In the genomic region with DNA sequence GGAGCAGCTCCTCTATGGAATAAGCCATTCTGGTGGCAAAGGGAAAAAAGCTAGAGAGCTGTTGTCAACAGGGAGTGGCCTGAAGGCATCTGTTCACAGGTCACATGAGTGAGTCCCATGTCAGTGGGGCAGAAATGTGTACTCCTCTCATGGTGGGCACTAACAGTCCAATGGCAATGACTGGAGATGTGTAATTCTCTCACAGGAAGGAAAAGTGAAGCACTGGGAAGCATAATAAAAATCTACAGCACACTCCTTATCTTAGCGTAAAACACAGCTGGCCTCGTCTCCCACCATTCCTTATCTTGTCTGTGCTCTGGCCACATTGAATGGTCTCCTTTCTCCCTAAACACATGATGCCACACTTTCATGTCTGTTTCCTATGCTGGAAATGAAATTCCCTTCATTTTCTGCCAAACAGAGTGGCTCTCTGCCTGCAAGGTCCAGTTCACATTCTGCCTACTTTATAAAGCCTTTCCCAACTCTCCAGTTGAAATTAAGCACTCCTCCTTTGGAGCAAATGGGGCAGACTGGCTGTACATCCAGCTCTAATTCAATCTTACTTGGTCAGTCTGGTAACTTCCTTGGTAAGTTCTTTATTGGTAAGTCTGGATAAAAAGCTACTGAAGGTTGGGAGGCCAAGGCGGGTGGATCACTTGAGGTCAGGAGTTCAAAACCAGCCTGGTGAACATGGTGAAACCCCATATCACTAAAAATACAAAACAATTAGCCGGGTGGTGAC, we compare ENCODE assay signal across 1 cellular context.
TF ChIP-seq lines count a peak whose summit lies in the region.

No MANE protein-coding gene starts in this region.

TF ChIP-seq in K562, 482 proteins besides CTCF, POLR2A, EP300 and RAD21 (continued from another document and continues in another):
- TF ChIP-seq, protein P1, sequence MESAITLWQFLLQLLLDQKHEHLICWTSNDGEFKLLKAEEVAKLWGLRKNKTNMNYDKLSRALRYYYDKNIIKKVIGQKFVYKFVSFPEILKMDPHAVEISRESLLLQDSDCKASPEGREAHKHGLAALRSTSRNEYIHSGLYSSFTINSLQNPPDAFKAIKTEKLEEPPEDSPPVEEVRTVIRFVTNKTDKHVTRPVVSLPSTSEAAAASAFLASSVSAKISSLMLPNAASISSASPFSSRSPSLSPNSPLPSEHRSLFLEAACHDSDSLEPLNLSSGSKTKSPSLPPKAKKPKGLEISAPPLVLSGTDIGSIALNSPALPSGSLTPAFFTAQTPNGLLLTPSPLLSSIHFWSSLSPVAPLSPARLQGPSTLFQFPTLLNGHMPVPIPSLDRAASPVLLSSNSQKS (CRISPR knock-in tag; IDR thresholded peaks at IDR 0.05), result no peak
- TF ChIP-seq, protein P2, sequence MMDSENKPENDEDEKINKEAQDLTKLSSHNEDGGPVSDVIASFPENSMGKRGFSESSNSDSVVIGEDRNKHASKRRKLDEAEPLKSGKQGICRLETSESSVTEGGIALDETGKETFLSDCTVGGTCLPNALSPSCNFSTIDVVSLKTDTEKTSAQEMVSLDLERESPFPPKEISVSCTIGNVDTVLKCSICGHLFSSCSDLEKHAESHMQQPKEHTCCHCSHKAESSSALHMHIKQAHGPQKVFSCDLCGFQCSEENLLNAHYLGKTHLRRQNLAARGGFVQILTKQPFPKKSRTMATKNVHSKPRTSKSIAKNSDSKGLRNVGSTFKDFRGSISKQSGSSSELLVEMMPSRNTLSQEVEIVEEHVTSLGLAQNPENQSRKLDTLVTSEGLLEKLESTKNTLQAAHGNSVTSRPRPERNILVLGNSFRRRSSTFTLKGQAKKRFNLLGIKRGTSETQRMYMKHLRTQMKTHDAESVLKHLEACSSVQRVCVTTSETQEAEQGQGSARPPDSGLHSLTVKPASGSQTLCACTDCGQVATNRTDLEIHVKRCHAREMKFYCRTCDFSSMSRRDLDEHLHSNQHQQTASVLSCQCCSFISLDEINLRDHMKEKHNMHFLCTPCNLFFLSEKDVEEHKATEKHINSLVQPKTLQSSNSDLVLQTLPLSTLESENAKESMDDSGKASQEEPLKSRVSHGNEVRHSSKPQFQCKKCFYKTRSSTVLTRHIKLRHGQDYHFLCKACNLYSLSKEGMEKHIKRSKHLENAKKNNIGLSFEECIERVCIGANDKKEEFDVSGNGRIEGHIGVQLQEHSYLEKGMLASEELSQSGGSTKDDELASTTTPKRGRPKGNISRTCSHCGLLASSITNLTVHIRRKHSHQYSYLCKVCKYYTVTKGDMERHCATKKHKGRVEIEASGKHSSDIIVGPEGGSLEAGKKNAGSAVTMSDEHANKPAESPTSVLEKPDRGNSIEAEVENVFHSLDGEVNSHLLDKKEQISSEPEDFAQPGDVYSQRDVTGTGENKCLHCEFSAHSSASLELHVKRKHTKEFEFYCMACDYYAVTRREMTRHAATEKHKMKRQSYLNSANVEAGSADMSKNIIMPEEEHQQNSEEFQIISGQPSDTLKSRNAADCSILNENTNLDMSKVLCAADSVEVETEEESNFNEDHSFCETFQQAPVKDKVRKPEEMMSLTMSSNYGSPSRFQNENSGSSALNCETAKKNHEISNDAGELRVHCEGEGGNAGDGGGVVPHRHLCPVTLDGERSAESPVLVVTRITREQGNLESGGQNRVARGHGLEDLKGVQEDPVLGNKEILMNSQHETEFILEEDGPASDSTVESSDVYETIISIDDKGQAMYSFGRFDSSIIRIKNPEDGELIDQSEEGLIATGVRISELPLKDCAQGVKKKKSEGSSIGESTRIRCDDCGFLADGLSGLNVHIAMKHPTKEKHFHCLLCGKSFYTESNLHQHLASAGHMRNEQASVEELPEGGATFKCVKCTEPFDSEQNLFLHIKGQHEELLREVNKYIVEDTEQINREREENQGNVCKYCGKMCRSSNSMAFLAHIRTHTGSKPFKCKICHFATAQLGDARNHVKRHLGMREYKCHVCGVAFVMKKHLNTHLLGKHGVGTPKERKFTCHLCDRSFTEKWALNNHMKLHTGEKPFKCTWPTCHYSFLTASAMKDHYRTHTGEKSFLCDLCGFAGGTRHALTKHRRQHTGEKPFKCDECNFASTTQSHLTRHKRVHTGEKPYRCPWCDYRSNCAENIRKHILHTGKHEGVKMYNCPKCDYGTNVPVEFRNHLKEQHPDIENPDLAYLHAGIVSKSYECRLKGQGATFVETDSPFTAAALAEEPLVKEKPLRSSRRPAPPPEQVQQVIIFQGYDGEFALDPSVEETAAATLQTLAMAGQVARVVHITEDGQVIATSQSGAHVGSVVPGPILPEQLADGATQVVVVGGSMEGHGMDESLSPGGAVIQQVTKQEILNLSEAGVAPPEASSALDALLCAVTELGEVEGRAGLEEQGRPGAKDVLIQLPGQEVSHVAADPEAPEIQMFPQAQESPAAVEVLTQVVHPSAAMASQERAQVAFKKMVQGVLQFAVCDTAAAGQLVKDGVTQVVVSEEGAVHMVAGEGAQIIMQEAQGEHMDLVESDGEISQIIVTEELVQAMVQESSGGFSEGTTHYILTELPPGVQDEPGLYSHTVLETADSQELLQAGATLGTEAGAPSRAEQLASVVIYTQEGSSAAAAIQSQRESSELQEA (IDR thresholded peaks at IDR 0.05; ENCODE audit: low read depth), result no peak
- TF ChIP-seq ARNT (IDR thresholded peaks at IDR 0.05), result peak; percentile 93 to 94
- TF ChIP-seq ELF1 (tag; IDR thresholded peaks at IDR 0.05), result no peak
- no peak for TF ChIP-seq ZNF408 (CRISPR knock-in tag; IDR thresholded peaks at IDR 0.05; ENCODE audit: low read depth)
- TF ChIP-seq ILF3 (IDR thresholded peaks at IDR 0.05; ENCODE audit: borderline replicate concordance), result 0 out of 2 replicates have a peak, but pooled peaks have one; percentile 34
- TF ChIP-seq NUFIP1 (IDR thresholded peaks at IDR 0.05; ENCODE audit: partially characterized antibody), result peak; percentile 93
- TF ChIP-seq, protein P3, sequence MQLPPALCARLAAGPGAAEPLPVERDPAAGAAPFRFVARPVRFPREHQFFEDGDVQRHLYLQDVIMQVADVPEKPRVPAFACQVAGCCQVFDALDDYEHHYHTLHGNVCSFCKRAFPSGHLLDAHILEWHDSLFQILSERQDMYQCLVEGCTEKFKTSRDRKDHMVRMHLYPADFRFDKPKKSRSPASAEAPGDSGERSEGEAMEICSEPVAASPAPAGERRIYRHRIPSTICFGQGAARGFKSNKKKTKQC (CRISPR knock-in tag; IDR thresholded peaks at IDR 0.05), result no peak
- TF ChIP-seq TAF1 (IDR thresholded peaks at IDR 0.05; ENCODE audit: control insufficient read depth, extremely low read depth, insufficient read depth, low read length, severe bottlenecking), result no peak
- TF ChIP-seq, protein P4, sequence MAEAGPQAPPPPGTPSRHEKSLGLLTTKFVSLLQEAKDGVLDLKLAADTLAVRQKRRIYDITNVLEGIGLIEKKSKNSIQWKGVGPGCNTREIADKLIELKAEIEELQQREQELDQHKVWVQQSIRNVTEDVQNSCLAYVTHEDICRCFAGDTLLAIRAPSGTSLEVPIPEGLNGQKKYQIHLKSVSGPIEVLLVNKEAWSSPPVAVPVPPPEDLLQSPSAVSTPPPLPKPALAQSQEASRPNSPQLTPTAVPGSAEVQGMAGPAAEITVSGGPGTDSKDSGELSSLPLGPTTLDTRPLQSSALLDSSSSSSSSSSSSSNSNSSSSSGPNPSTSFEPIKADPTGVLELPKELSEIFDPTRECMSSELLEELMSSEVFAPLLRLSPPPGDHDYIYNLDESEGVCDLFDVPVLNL (CRISPR knock-in tag; IDR thresholded peaks at IDR 0.05; ENCODE audit: low read depth), result no peak
- 0 out of 2 replicates have a peak, but pooled peaks have one; percentile 11 for TF ChIP-seq HCFC1 (IDR thresholded peaks at IDR 0.05; ENCODE audit: low read depth, low read length)
- no peak for TF ChIP-seq ZFPM2 (CRISPR knock-in tag; IDR thresholded peaks at IDR 0.05)
- TF ChIP-seq, protein P5, sequence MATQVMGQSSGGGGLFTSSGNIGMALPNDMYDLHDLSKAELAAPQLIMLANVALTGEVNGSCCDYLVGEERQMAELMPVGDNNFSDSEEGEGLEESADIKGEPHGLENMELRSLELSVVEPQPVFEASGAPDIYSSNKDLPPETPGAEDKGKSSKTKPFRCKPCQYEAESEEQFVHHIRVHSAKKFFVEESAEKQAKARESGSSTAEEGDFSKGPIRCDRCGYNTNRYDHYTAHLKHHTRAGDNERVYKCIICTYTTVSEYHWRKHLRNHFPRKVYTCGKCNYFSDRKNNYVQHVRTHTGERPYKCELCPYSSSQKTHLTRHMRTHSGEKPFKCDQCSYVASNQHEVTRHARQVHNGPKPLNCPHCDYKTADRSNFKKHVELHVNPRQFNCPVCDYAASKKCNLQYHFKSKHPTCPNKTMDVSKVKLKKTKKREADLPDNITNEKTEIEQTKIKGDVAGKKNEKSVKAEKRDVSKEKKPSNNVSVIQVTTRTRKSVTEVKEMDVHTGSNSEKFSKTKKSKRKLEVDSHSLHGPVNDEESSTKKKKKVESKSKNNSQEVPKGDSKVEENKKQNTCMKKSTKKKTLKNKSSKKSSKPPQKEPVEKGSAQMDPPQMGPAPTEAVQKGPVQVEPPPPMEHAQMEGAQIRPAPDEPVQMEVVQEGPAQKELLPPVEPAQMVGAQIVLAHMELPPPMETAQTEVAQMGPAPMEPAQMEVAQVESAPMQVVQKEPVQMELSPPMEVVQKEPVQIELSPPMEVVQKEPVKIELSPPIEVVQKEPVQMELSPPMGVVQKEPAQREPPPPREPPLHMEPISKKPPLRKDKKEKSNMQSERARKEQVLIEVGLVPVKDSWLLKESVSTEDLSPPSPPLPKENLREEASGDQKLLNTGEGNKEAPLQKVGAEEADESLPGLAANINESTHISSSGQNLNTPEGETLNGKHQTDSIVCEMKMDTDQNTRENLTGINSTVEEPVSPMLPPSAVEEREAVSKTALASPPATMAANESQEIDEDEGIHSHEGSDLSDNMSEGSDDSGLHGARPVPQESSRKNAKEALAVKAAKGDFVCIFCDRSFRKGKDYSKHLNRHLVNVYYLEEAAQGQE (CRISPR knock-in tag; IDR thresholded peaks at IDR 0.05; ENCODE audit: low read depth), result 0 out of 2 replicates have a peak, but pooled peaks have one; percentile 71
- no peak; the same call in 1 of the 2 replicates for TF ChIP-seq NFXL1 (CRISPR knock-in tag; IDR thresholded peaks at IDR 0.05)
- TF ChIP-seq TCFL5 (CRISPR knock-in tag; conservative IDR thresholded peaks at IDR 0.05), result peak; percentile 14; the same call in 1 of the 2 replicates
- TF ChIP-seq MEF2D (tag; conservative IDR thresholded peaks at IDR 0.05; ENCODE audit: low read depth), result peak; percentile 77
- no peak; the same call in 1 of the 2 replicates for TF ChIP-seq ZNF23 (CRISPR knock-in tag; IDR thresholded peaks at IDR 0.05)
- TF ChIP-seq NCOA2 (IDR thresholded peaks at IDR 0.05; ENCODE audit: partially characterized antibody in 2 of 2), result peak; percentile 69 to 74
- TF ChIP-seq, protein P6, sequence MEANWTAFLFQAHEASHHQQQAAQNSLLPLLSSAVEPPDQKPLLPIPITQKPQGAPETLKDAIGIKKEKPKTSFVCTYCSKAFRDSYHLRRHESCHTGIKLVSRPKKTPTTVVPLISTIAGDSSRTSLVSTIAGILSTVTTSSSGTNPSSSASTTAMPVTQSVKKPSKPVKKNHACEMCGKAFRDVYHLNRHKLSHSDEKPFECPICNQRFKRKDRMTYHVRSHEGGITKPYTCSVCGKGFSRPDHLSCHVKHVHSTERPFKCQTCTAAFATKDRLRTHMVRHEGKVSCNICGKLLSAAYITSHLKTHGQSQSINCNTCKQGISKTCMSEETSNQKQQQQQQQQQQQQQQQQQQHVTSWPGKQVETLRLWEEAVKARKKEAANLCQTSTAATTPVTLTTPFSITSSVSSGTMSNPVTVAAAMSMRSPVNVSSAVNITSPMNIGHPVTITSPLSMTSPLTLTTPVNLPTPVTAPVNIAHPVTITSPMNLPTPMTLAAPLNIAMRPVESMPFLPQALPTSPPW (CRISPR knock-in tag; IDR thresholded peaks at IDR 0.05), result peak; percentile 49; the same call in 1 of the 2 replicates
- no peak for TF ChIP-seq SLC30A9 (CRISPR knock-in tag; IDR thresholded peaks at IDR 0.05)
- TF ChIP-seq, protein P7, sequence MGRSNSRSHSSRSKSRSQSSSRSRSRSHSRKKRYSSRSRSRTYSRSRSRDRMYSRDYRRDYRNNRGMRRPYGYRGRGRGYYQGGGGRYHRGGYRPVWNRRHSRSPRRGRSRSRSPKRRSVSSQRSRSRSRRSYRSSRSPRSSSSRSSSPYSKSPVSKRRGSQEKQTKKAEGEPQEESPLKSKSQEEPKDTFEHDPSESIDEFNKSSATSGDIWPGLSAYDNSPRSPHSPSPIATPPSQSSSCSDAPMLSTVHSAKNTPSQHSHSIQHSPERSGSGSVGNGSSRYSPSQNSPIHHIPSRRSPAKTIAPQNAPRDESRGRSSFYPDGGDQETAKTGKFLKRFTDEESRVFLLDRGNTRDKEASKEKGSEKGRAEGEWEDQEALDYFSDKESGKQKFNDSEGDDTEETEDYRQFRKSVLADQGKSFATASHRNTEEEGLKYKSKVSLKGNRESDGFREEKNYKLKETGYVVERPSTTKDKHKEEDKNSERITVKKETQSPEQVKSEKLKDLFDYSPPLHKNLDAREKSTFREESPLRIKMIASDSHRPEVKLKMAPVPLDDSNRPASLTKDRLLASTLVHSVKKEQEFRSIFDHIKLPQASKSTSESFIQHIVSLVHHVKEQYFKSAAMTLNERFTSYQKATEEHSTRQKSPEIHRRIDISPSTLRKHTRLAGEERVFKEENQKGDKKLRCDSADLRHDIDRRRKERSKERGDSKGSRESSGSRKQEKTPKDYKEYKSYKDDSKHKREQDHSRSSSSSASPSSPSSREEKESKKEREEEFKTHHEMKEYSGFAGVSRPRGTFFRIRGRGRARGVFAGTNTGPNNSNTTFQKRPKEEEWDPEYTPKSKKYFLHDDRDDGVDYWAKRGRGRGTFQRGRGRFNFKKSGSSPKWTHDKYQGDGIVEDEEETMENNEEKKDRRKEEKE (IDR thresholded peaks at IDR 0.05; ENCODE audit: borderline replicate concordance in 1 of 2, control insufficient read depth in 1 of 2, low read depth in 2 of 2, low read length in 1 of 2), result no peak
- no peak for TF ChIP-seq RBM14 (IDR thresholded peaks at IDR 0.05; ENCODE audit: borderline replicate concordance, insufficient read depth, low read depth, low read length)
- peak; percentile 82 for TF ChIP-seq ETV1 (tag; conservative IDR thresholded peaks at IDR 0.05; ENCODE audit: low read depth)
- 0 out of 2 replicates have a peak, but pooled peaks have one; percentile 12 for TF ChIP-seq CHD2 (IDR thresholded peaks at IDR 0.05; ENCODE audit: low read depth, low read length)
- peak; percentile 87; the same call in 1 of the 2 replicates for TF ChIP-seq MTA1 (IDR thresholded peaks at IDR 0.05; ENCODE audit: borderline replicate concordance)
- TF ChIP-seq HDAC3 (IDR thresholded peaks at IDR 0.05; ENCODE audit: borderline replicate concordance, partially characterized antibody), result peak; percentile 94
- TF ChIP-seq, protein P8, sequence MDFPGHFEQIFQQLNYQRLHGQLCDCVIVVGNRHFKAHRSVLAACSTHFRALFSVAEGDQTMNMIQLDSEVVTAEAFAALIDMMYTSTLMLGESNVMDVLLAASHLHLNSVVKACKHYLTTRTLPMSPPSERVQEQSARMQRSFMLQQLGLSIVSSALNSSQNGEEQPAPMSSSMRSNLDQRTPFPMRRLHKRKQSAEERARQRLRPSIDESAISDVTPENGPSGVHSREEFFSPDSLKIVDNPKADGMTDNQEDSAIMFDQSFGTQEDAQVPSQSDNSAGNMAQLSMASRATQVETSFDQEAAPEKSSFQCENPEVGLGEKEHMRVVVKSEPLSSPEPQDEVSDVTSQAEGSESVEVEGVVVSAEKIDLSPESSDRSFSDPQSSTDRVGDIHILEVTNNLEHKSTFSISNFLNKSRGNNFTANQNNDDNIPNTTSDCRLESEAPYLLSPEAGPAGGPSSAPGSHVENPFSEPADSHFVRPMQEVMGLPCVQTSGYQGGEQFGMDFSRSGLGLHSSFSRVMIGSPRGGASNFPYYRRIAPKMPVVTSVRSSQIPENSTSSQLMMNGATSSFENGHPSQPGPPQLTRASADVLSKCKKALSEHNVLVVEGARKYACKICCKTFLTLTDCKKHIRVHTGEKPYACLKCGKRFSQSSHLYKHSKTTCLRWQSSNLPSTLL (IDR thresholded peaks at IDR 0.05), result no peak
